Comparison of ENCODE assay signal across 21 cellular contexts in the genomic region with DNA sequence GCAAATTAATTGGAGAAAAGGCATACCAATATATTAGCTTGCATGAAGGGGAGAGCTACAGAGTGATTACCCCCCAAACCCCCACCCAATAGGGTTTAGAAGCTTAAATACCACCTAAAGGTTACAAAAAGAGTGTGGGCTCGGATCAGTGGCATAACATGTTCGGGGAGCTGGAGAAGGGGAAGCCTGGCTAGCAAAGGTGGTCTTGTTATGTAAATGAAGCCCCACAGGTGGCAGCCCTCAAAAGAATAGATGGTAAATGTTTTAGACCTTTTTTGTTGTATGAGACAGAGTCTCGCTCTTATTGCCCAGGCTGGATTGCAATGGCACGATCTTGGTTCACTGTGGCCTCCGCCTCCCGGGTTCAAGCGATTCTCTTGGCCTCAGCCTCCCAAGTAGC.
"Had no signal": no experiment of that assay in that cellular context is flagged by ENCODE, and none has a peak within 500 bp of the region (broad histone marks: within the 10 kb centered on the region; RNA-seq: fewer than 3 reads in every experiment).

No MANE protein-coding gene starts in this region.

- H3K27me3 ChIP-seq: ovary, upper lobe of right lung had no signal

- ATAC-seq: activated CD8-positive, alpha-beta T cell treated with anti-CD3 and anti-CD28 coated beads for 36 hours; naive thymus-derived CD4-positive, alpha-beta T cell had no signal

- H3K9me3 ChIP-seq: ovary, psoas muscle, upper lobe of right lung had no signal

- H3K27me3 Mint-ChIP-seq: activated CD4-positive, alpha-beta T cell treated with anti-CD3 and anti-CD28 coated beads, Interleukin-2, amount 10 ng/mL, durations not matched to agents 24 days and 14 days; activated CD8-positive, alpha-beta T cell treated with anti-CD3 and anti-CD28 coated beads for 36 hours; brain; naive thymus-derived CD4-positive, alpha-beta T cell had no signal

- DNase-seq: activated CD4-positive, alpha-beta T cell treated with anti-CD3 and anti-CD28 coated beads, Interleukin-2, amount 10 ng/mL, durations not matched to agents 24 days and 14 days; activated CD8-positive, alpha-beta T cell treated with anti-CD3 and anti-CD28 coated beads for 36 hours; activated naive CD4-positive, alpha-beta T cell treated with Interleukin-2 at 50 U/mL for 16 hours; activated T-cell treated with anti-CD3 and anti-CD28 coated beads, Interleukin-2, amount 50 U/mL, for 1 hour; anterior cingulate cortex; caudate nucleus; foreskin melanocyte; glutamatergic neuron; hippocampal formation; mesendoderm; naive thymus-derived CD4-positive, alpha-beta T cell; ovary; psoas muscle; right cardiac atrium; stimulated activated CD4-positive, alpha-beta T cell treated with anti-CD3 and anti-CD28 coated beads, Interleukin-15, amount 100 ng/mL, for 24 hours; stimulated activated CD4-positive, alpha-beta T cell treated with anti-CD3 and anti-CD28 coated beads, Interleukin-4, amount 100 ng/mL, for 1 hour; T1000; upper lobe of right lung had no signal

- H3K36me3 ChIP-seq: ovary had no signal

- H3K4me1 ChIP-seq: psoas muscle had no signal

- H3K27ac ChIP-seq: ovary, psoas muscle, skin epidermis, upper lobe of right lung had no signal

- H3K27ac Mint-ChIP-seq: activated CD4-positive, alpha-beta T cell treated with anti-CD3 and anti-CD28 coated beads, Interleukin-2, amount 10 ng/mL, durations not matched to agents 24 days and 14 days; activated T-helper 2 cell treated with anti-CD3 and anti-CD28 coated beads, Interferon-gamma antibody, Interleukin-2, Interleukin-4, amounts not matched to agents 10 μg/mL and 5 μg/mL and 100 μg/mL, durations not matched to agents 14 hours and 24 hours and 36 hours had no signal

- H3K4me3 Mint-ChIP-seq: activated CD4-positive, alpha-beta T cell treated with anti-CD3 and anti-CD28 coated beads, Interleukin-2, amount 10 ng/mL, durations not matched to agents 24 days and 14 days; activated CD8-positive, alpha-beta T cell treated with anti-CD3 and anti-CD28 coated beads for 36 hours; naive thymus-derived CD4-positive, alpha-beta T cell had no signal

- H3K9me3 Mint-ChIP-seq: activated CD4-positive, alpha-beta T cell treated with anti-CD3 and anti-CD28 coated beads, Interleukin-2, amount 10 ng/mL, durations not matched to agents 24 days and 14 days; activated CD8-positive, alpha-beta T cell treated with anti-CD3 and anti-CD28 coated beads for 36 hours; activated T-helper 2 cell treated with anti-CD3 and anti-CD28 coated beads, Interferon-gamma antibody, Interleukin-2, Interleukin-4, amounts not matched to agents 10 μg/mL and 5 μg/mL and 100 μg/mL, durations not matched to agents 14 hours and 24 hours and 36 hours; brain; naive thymus-derived CD4-positive, alpha-beta T cell had no signal

- H3K4me3 ChIP-seq: ovary, psoas muscle, skin epidermis, upper lobe of right lung had no signal
